1 cellular context compared by ENCODE assay signal in genomic region chr3:46835059-46835458, GRCh38.
TF ChIP-seq lines count a peak whose summit lies in the region.

No MANE protein-coding gene starts in this region.

TF ChIP-seq in K562, 482 proteins besides CTCF, POLR2A, EP300 and RAD21:
- TF ChIP-seq USF1 (CRISPR knock-in tag; IDR thresholded peaks at IDR 0.05) (peak; percentile 80), ILF3 (IDR thresholded peaks at IDR 0.05; ENCODE audit: borderline replicate concordance) (no peak), HDAC3 (IDR thresholded peaks at IDR 0.05; ENCODE audit: borderline replicate concordance, partially characterized antibody) (no peak), ZNF282 (CRISPR knock-in tag; IDR thresholded peaks at IDR 0.05) (no peak), ATF3 (IDR thresholded peaks at IDR 0.05) (peak; percentile 84), ATF3 (CRISPR knock-in tag; conservative IDR thresholded peaks at IDR 0.05) (peak; percentile 60; the same call in 1 of the 2 replicates), PURB (CRISPR knock-in tag; IDR thresholded peaks at IDR 0.05; ENCODE audit: low read depth) (no peak), TCF7 (IDR thresholded peaks at IDR 0.05; ENCODE audit: borderline replicate concordance) (no peak), CHAMP1 (IDR thresholded peaks at IDR 0.05) (no peak), MEIS2 (IDR thresholded peaks at IDR 0.05; ENCODE audit: partially characterized antibody) (peak; percentile 77), NFE2 (IDR thresholded peaks at IDR 0.05; ENCODE audit: low read depth) (peak; percentile 15; the same call in 1 of the 2 replicates), TOE1 (IDR thresholded peaks at IDR 0.05; ENCODE audit: borderline replicate concordance) (peak; percentile 39; the same call in 1 of the 2 replicates), TOE1 (CRISPR knock-in tag; IDR thresholded peaks at IDR 0.05; ENCODE audit: borderline replicate concordance, low read depth) (no peak), TBL1XR1 (IDR thresholded peaks at IDR 0.05; ENCODE audit: low read length in 2 of 2) (no peak), ZNF57 (CRISPR knock-in tag; IDR thresholded peaks at IDR 0.05) (no peak), USF2 (CRISPR knock-in tag; IDR thresholded peaks at IDR 0.05) (peak; percentile 79), RFX7 (CRISPR knock-in tag; IDR thresholded peaks at IDR 0.05) (no peak), JUND (IDR thresholded peaks at IDR 0.05; ENCODE audit: borderline replicate concordance, low read depth, low read length) (peak; percentile 90), JUND (tag; IDR thresholded peaks at IDR 0.05; ENCODE audit: borderline replicate concordance, low read depth, low read length) (peak; percentile 92; the same call in 2 of the 3 replicates), THRA (IDR thresholded peaks at IDR 0.05) (no peak), JUN (IDR thresholded peaks at IDR 0.05; ENCODE audit: borderline replicate concordance, low read depth, low read length) (0 out of 2 replicates have a peak, but pooled peaks have one; percentile 33), JUN (CRISPR knock-in tag; IDR thresholded peaks at IDR 0.05; ENCODE audit: borderline replicate concordance) (no peak), FOSL1 (tag; conservative IDR thresholded peaks at IDR 0.05) (peak; percentile 76), MYC (IDR thresholded peaks at IDR 0.05; ENCODE audit: low read depth, low read length) (no peak), MYC (CRISPR knock-in tag; IDR thresholded peaks at IDR 0.05; ENCODE audit: borderline replicate concordance, low read depth) (no peak), PKNOX1 (IDR thresholded peaks at IDR 0.05) (peak; percentile 72), TFE3 (CRISPR knock-in tag; IDR thresholded peaks at IDR 0.05) (peak; percentile 64), POLR2H (tag; IDR thresholded peaks at IDR 0.05; ENCODE audit: low read depth) (no peak), BHLHE40 (IDR thresholded peaks at IDR 0.05; ENCODE audit: low read length) (peak; percentile 64), ZNF655 (CRISPR knock-in tag; IDR thresholded peaks at IDR 0.05) (no peak), RAD51 (IDR thresholded peaks at IDR 0.05; ENCODE audit: borderline replicate concordance, low read depth) (peak; percentile 82), JUNB (CRISPR knock-in tag; conservative IDR thresholded peaks at IDR 0.05) (peak; percentile 54; the same call in 1 of the 2 replicates), PBX2 (CRISPR knock-in tag; IDR thresholded peaks at IDR 0.05; ENCODE audit: low read depth) (no peak), PBX2 (tag; conservative IDR thresholded peaks at IDR 0.05; ENCODE audit: low read depth) (peak; percentile 46; the same call in 1 of the 2 replicates), U2AF1 (optimal IDR thresholded peaks at IDR 0.05; ENCODE audit: low read depth, low read length) (no peak), L3MBTL2 (IDR thresholded peaks at IDR 0.05) (no peak), SMAD4 (CRISPR knock-in tag; conservative IDR thresholded peaks at IDR 0.05) (no peak), ZNF699 (CRISPR knock-in tag; IDR thresholded peaks at IDR 0.05; ENCODE audit: insufficient replicate concordance) (no peak), NCOA4 (IDR thresholded peaks at IDR 0.05; ENCODE audit: partially characterized antibody) (no peak), CXXC5 (CRISPR knock-in tag; IDR thresholded peaks at IDR 0.05) (peak; percentile 71)
